Comparison of ENCODE assay signal across 8 cellular contexts in genomic region chr14:52552063-52552988, GRCh38. TPM values are rescaled to one million over a fixed set of nuclear protein-coding genes. Genes with fewer than 3 reads are reported as not detected.
DNase-seq lines count a peak whose midpoint lies in the region; FAIRE-seq and TF ChIP-seq lines count a peak whose summit lies in the region.

TSS of gene GPR137C (plus strand) at chr14:52552836. CDS start at chr14:52553148, 312 bp downstream.
TSS of gene TXNDC16 (minus strand) at chr14:52552505. CDS start at chr14:52543557, 8,948 bp downstream.

- no peak for TF ChIP-seq CTCF in HFF-Myc (IDR thresholded peaks at IDR 0.05; ENCODE audit: low read depth, low read length, missing control alignments)

- H3K4me1 ChIP-seq in SJSA1 (replicated peaks) (peaks cover 9% of the 10 kb centered on the region), neuron (ENCODE audit: insufficient read depth, low read length) (peaks cover 11% of the 10 kb centered on the region)

- no peaks in the 10 kb centered on the region for H3K9me3 Mint-ChIP-seq in activated naive CD4-positive, alpha-beta T cell treated with anti-CD3 and anti-CD28 coated beads for 36 hours

- H3K9me3 ChIP-seq in SJSA1 (replicated peaks) = no peaks in the 10 kb centered on the region
- no peaks in the 10 kb centered on the region for H3K9me3 ChIP-seq in neuron (ENCODE audit: low read length)

- intact Hi-C loops in activated naive CD4-positive, alpha-beta T cell treated with anti-CD3 and anti-CD28 coated beads for 36 hours (cut with micrococcal nuclease) = loop anchor here (1.0 to 10.0 kb wide), 16 partner anchors 142 to 1845 kb away; partner anchors contain the start of genes CDKN3, DDHD1, FERMT2 and GNPNAT1

- peak within 1 kb of the TSS; percentile 17; the same call in 1 of the 2 replicates for H3K27ac ChIP-seq in SJSA1

- no peaks in the 10 kb centered on the region for H3K36me3 Mint-ChIP-seq in activated naive CD4-positive, alpha-beta T cell treated with anti-CD3 and anti-CD28 coated beads for 36 hours (ENCODE audit: low read depth)

- FAIRE-seq in frontal cortex (lab: Jason Lieb, UNC) = peak; percentile 98

- peak within 1 kb of the TSS; percentile 88 for H3K4me3 Mint-ChIP-seq in activated naive CD4-positive, alpha-beta T cell treated with anti-CD3 and anti-CD28 coated beads for 36 hours

- H3K27me3 ChIP-seq in SJSA1 (replicated peaks) = no peaks in the 10 kb centered on the region
- H3K27me3 ChIP-seq in neuron (ENCODE audit: insufficient read depth, low read length) = no peaks in the 10 kb centered on the region

- CTCF ChIA-PET in activated naive CD4-positive, alpha-beta T cell treated with anti-CD3 and anti-CD28 coated beads for 36 hours (lab: Charles Lee) = interaction anchor here (0.6 to 1.4 kb wide), 5 partner anchors 9 to 366 kb away, joined by 3 to 5 read pairs (median 5); no protein-coding TSS in a partner anchor

- peak within 1 kb of the TSS; percentile 77 for H3K27ac Mint-ChIP-seq in activated naive CD4-positive, alpha-beta T cell treated with anti-CD3 and anti-CD28 coated beads for 36 hours

- H3K36me3 ChIP-seq in SJSA1 (no peaks in the 10 kb centered on the region), neuron (ENCODE audit: insufficient read depth, low read length) (no peaks in the 10 kb centered on the region)

- H2AFZ ChIP-seq in neuron (ENCODE audit: low read depth, low read length) = peak within 1 kb of the TSS; percentile 76

- peaks cover 15% of the 10 kb centered on the region for H3K4me1 Mint-ChIP-seq in activated naive CD4-positive, alpha-beta T cell treated with anti-CD3 and anti-CD28 coated beads for 36 hours (ENCODE audit: low read depth)

- peak within 1 kb of the TSS; percentile 82 for H3K4me3 ChIP-seq in HFF-Myc (replicated peaks; ENCODE audit: low read depth, low read length)
- H3K4me3 ChIP-seq in SJSA1 = peak within 1 kb of the TSS; percentile 59
- peak within 1 kb of the TSS; percentile 70 for H3K4me3 ChIP-seq in neuron (ENCODE audit: low read length)

- H3K27me3 Mint-ChIP-seq in activated naive CD4-positive, alpha-beta T cell treated with anti-CD3 and anti-CD28 coated beads for 36 hours (ENCODE audit: low read depth) = no peaks in the 10 kb centered on the region

- DNase-seq in GM04503 (ENCODE audit: low read depth) (peak; percentile 93), HFF-Myc (ENCODE audit: extremely low read depth, low read depth) (peak; percentile 98), MV-4-11 (lab: John Stamatoyannopoulos, UW) (peak; percentile 99), SJSA1 (ENCODE audit: low read depth in 1 of 2, low spot score in 2 of 2) (peak; percentile 96 to 99), frontal cortex (ENCODE audit: low spot score in 2 of 2) (peak; percentile 97 to 98), stromal cell of bone marrow (ENCODE audit: low read depth) (peak; percentile 99)
- peak; percentile 100 for DNase-seq in activated naive CD4-positive, alpha-beta T cell treated with anti-CD3 and anti-CD28 coated beads for 36 hours

RNA-seq across cellular contexts. Expression of gene GPR137C, which starts in this region (rescaled TPM):
- total RNA-seq in SJSA1 (2014; rRNA removed; shearing (Covaris generic)) = 2.8 and 4.1 TPM in 2 replicates
- under 1 TPM in 1 of 2 experiments, not detected in 1; 0.07 TPM for total RNA-seq in activated naive CD4-positive, alpha-beta T cell treated with anti-CD3 and anti-CD28 coated beads for 36 hours
- 25.3 TPM for total RNA-seq in frontal cortex

RNA-seq across cellular contexts. Expression of gene TXNDC16, which starts in this region (rescaled TPM):
- 7.6 and 7.7 TPM in 2 replicates for total RNA-seq in SJSA1 (2014; rRNA removed; shearing (Covaris generic))
- total RNA-seq in activated naive CD4-positive, alpha-beta T cell treated with anti-CD3 and anti-CD28 coated beads for 36 hours = 1 to 10 TPM; 4.5 to 4.6 TPM
- 77.9 TPM for total RNA-seq in frontal cortex

Comparison
In these comparisons a context has a peak if more than half of its experiments do, and no peak if none do; other contexts are left out.
1. Peak in every context shown above with its lines: DNase-seq, H3K4me3 ChIP-seq and H3K27ac ChIP-seq.